Comparison of ENCODE assay signal across 28 cellular contexts in the genomic region with DNA sequence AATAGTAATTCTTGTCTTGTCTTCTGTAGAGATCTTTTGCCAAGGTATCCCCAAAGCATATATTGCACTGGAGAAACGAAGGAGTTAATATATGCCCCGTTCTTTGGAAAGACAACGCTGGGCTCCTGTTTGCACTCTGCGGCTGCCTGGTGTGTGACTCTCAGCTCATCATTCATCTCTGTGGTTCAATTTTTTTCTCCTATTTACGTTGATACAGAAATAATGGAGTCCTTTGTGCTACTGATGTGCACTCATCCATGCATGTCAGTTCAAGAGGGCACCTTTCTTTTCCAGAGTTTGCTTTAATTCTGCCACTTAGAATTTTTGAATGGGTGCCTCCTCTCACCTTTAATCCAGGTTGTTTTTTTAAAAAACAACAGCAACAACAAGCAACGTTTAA.
DNase-seq lines count a peak whose midpoint lies in the region; ATAC-seq and TF ChIP-seq lines count a peak whose summit lies in the region.
"Had no signal": no experiment of that assay in that cellular context is flagged by ENCODE, and none has a peak within 500 bp of the region (broad histone marks: within the 10 kb centered on the region; RNA-seq: fewer than 3 reads in every experiment).

No MANE protein-coding gene starts in this region.

- peaks cover 55% of the 10 kb centered on the region for H3K9me3 ChIP-seq in mucosa of descending colon
- H3K9me3 ChIP-seq: esophagus muscularis mucosa, gastroesophageal sphincter had no signal

- no peak overlapping the region for H3K4me3 ChIP-seq in mucosa of descending colon
- H3K4me3 ChIP-seq: coronary artery, esophagus muscularis mucosa, gastroesophageal sphincter, left ventricle myocardium inferior had no signal

- no peaks in the 10 kb centered on the region for H3K4me1 ChIP-seq in mucosa of descending colon (ENCODE audit: low read depth)
- H3K4me1 ChIP-seq: esophagus muscularis mucosa, gastroesophageal sphincter, left ventricle myocardium inferior had no signal

- no peak for TF ChIP-seq CTCF in mucosa of descending colon (IDR thresholded peaks at IDR 0.05)

- intact Hi-C loops in mucosa of descending colon (cut with DNase I, micrococcal nuclease): no loop called here

- ATAC-seq in GM18873 (IDR thresholded peaks at IDR 0.05; ENCODE audit: low FRiP score, unreplicated experiment) (no peak), mucosa of descending colon (no peak)
- ATAC-seq: gastroesophageal sphincter, PC-3, Right ventricle myocardium inferior, WTC11 had no signal

- H3K36me3 ChIP-seq in mucosa of descending colon (ENCODE audit: low read depth): no peaks in the 10 kb centered on the region
- H3K36me3 ChIP-seq: esophagus muscularis mucosa, gastroesophageal sphincter, left ventricle myocardium inferior had no signal

- peak; percentile 18 for DNase-seq in NCI-H2196 (lab: John Stamatoyannopoulos, UW; ENCODE audit: unreplicated experiment)
- no peak for DNase-seq in NCI-H2196 treated with DMSO at 0.1 percent for 48 hours (lab: John Stamatoyannopoulos, UW; ENCODE audit: unreplicated experiment)
- DNase-seq in NCI-H2029 (lab: John Stamatoyannopoulos, UW): peak; percentile 57
- DNase-seq in NCI-H510A (lab: John Stamatoyannopoulos, UW): peak; percentile 35
- DNase-seq in AG08396 (ENCODE audit: low spot score): no peak
- DNase-seq in T-helper 1 cell: no peak
- DNase-seq in mucosa of descending colon: no peak
- DNase-seq: 8988T; activated naive CD4-positive, alpha-beta T cell treated with anti-CD3 and anti-CD28 coated beads, Interleukin-2, amount 50 U/mL, for 16 hours; AML-193; amygdala; CD4-positive, alpha-beta memory T cell; endodermal cell; HCEC 1CT; hippocampal formation; IMR-90; left ventricle myocardium inferior; naive B cell; NCI-H1694; nucleus accumbens; PC-3; stimulated activated CD8-positive, alpha-beta memory T cell treated with anti-CD3 and anti-CD28 coated beads, Interleukin-4, amount 100 ng/mL, for 48 hours had no signal

Comparison
In these comparisons a context has a peak if more than half of its experiments do, and no peak if none do; other contexts are left out.
1. DNase-seq: peak in NCI-H2196 (single experiment), NCI-H2029 (single experiment) and NCI-H510A (single experiment); none in NCI-H2196 treated with DMSO at 0.1 percent for 48 hours (single experiment), AG08396 (single experiment), T-helper 1 cell (0 of 5) and mucosa of descending colon (0 of 3).